ENCODE assay signal across 16 cellular contexts in the genomic region with DNA sequence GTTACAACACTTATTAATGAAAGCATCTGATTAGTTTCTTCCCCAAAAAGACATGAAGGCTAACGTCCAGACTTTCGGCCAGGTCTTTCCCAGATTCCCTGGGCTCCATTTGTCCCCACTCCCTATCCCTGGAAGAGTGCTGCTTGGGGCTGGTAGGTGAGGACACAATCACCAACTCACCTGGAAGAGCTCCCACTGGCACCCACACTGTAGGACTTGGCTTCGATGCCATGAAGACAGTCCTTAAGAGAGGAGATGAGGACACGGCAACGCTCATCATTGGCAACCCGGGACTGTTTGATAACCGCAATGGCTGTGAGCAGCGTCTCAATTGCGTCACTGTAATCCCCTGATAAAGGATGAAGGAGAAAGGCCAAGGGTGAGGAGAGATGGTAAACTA.
"Had no signal": no experiment of that assay in that cellular context is flagged by ENCODE, and none has a peak within 500 bp of the region (broad histone marks: within the 10 kb centered on the region; RNA-seq: fewer than 3 reads in every experiment).

No MANE protein-coding gene starts in this region.

- ATAC-seq: activated CD8-positive, alpha-beta T cell treated with anti-CD3 and anti-CD28 coated beads for 36 hours; sciatic nerve; stimulated activated naive CD8-positive, alpha-beta T cell treated with anti-CD3 and anti-CD28 coated beads, Interleukin-15, amount 100 ng/mL, for 72 hours had no signal

- DNase-seq: activated B cell treated with CpG ODN at 0.5 μM for 24 hours; activated CD4-positive, alpha-beta T cell treated with anti-CD3 and anti-CD28 coated beads for 48 hours; activated CD8-positive, alpha-beta memory T cell treated with anti-CD3 and anti-CD28 coated beads, Interleukin-2, amount 50 U/mL, for 48 hours; activated CD8-positive, alpha-beta T cell treated with anti-CD3 and anti-CD28 coated beads for 36 hours; activated naive CD4-positive, alpha-beta T cell; activated naive CD8-positive, alpha-beta T cell treated with anti-CD3 and anti-CD28 coated beads, Interleukin-2, amount 10 ng/mL, durations not matched to agents 7 days and 5 days; central memory CD4-positive, alpha-beta T cell; islet precursor cell; ovary; stimulated activated naive CD8-positive, alpha-beta T cell treated with anti-CD3 and anti-CD28 coated beads, Interleukin-15, amount 100 ng/mL, for 72 hours had no signal

- H3K27me3 ChIP-seq: esophagus muscularis mucosa, hepatocyte, ovary had no signal

- H3K4me1 ChIP-seq: esophagus muscularis mucosa had no signal

- H3K4me2 ChIP-seq: hepatocyte had no signal

- H3K4me3 ChIP-seq: coronary artery, esophagus muscularis mucosa, hepatocyte, lung, ovary had no signal

- H3K36me3 ChIP-seq: ovary had no signal

- H3K9me3 ChIP-seq: esophagus muscularis mucosa, ovary had no signal

- H2AFZ ChIP-seq: hepatocyte had no signal

- H3K27ac ChIP-seq: coronary artery, esophagus muscularis mucosa, hepatocyte, ovary had no signal

- FAIRE-seq: TTC549 had no signal
